19 cellular contexts compared by ENCODE assay signal in the genomic region with DNA sequence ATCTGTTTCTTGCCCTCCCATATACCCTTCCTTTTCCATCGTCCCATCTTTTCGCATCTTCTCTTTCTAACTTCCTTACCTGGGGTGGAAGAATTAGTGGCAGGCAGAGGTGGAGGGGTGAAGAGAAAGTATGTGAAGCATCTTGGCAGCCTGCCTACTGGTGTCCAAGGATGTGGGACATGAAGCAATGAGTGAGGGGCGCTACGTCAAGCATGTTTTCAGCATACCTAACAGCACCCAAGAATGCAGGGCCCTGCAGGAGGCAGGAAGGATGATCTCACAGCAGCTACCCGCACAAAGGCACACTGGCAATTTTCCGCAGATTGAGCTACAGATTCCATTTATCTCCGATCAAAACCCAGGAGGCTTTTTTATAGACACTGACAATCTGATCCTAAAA. TPM values are rescaled to one million over a fixed set of nuclear protein-coding genes. Genes with fewer than 3 reads are reported as not detected.
DNase-seq lines count a peak whose midpoint lies in the region; ATAC-seq, FAIRE-seq and TF ChIP-seq lines count a peak whose summit lies in the region.
"Had no signal": no experiment of that assay in that cellular context is flagged by ENCODE, and none has a peak within 500 bp of the region (broad histone marks: within the 10 kb centered on the region; RNA-seq: fewer than 3 reads in every experiment).

No MANE protein-coding gene starts in this region.

- no peaks in the 10 kb centered on the region for H3K79me1 ChIP-seq in H1 (ENCODE audit: low read depth, low read length)
- no peaks in the 10 kb centered on the region for H3K79me1 ChIP-seq in mesendoderm (ENCODE audit: low read length)

- H4K20me1 ChIP-seq in H1 (replicated peaks in 1 of 2; ENCODE audit: control insufficient read depth in 1 of 2, insufficient read depth in 2 of 2, low read length in 2 of 2): no peaks in the 10 kb centered on the region

- H2BK20ac ChIP-seq in H1 (ENCODE audit: low read length): no peak overlapping the region

- peak; percentile 55 for DNase-seq in Daoy (ENCODE audit: low read depth)
- peak; percentile 31 for DNase-seq in LoVo (ENCODE audit: low spot score)
- no peak for DNase-seq in H1 (ENCODE audit: low read depth in 1 of 2, low spot score in 2 of 2)
- peak; percentile 83 for DNase-seq in mesendoderm
- DNase-seq in right cardiac atrium: no peak
- no peak for DNase-seq in AG20443 (ENCODE audit: low spot score)
- DNase-seq in left ventricle myocardium inferior: no peak
- DNase-seq: activated CD4-positive, alpha-beta memory T cell treated with anti-CD3 and anti-CD28 coated beads, Interleukin-2, amount 10 ng/mL, durations not matched to agents 7 days and 5 days; activated naive CD4-positive, alpha-beta T cell treated with Interleukin-2 at 50 U/mL for 16 hours; aorta; DMS79; left colon; NCI-H1694; NCI-H2227 treated with DMSO at 0.1 percent for 48 hours; psoas muscle; WERI-Rb-1 had no signal

- no peak overlapping the region for H3K4me3 ChIP-seq in H1 (ENCODE audit: extremely low read depth in 1 of 4, insufficient read depth in 2 of 4, low read depth in 3 of 4, low read length in 4 of 4)
- H3K4me3 ChIP-seq in mesendoderm (ENCODE audit: low read length): no peak overlapping the region
- H3K4me3 ChIP-seq in right cardiac atrium (ENCODE audit: low read length): no peak overlapping the region
- H3K4me3 ChIP-seq in left ventricle myocardium inferior: no peak overlapping the region
- H3K4me3 ChIP-seq: hepatocyte, PC-9, psoas muscle had no signal

- peak; percentile 28 for FAIRE-seq in H1 (lab: Jason Lieb, UNC)

- no peak overlapping the region for H3K14ac ChIP-seq in H1 (ENCODE audit: insufficient read length)

- no peaks in the 10 kb centered on the region for H3K27me3 ChIP-seq in H1 (replicated peaks in 1 of 4; ENCODE audit: control insufficient read depth in 3 of 4, extremely low read depth in 1 of 4, insufficient read depth in 3 of 4, low read length in 3 of 4)
- no peaks in the 10 kb centered on the region for H3K27me3 ChIP-seq in mesendoderm (ENCODE audit: insufficient read depth, low read length, poor library complexity)
- no peaks in the 10 kb centered on the region for H3K27me3 ChIP-seq in right cardiac atrium (ENCODE audit: control insufficient read depth, insufficient read depth)
- no peaks in the 10 kb centered on the region for H3K27me3 ChIP-seq in left ventricle myocardium inferior (ENCODE audit: low read depth)
- H3K27me3 ChIP-seq: hepatocyte had no signal

- H3K4ac ChIP-seq in H1 (replicated peaks; ENCODE audit: insufficient read length, low read depth, low read length) (no peak overlapping the region), mesendoderm (ENCODE audit: low read depth, low read length) (no peak overlapping the region)

- no peak overlapping the region for H4K91ac ChIP-seq in H1 (replicated peaks; ENCODE audit: insufficient read length, low read length)

- no peak overlapping the region for H3K18ac ChIP-seq in H1 (ENCODE audit: extremely low read depth, low read length)
- no peak overlapping the region for H3K18ac ChIP-seq in mesendoderm (ENCODE audit: low read length)

- no peak overlapping the region for H3K27ac ChIP-seq in H1 (ENCODE audit: low read depth, low read length)
- no peak overlapping the region for H3K27ac ChIP-seq in mesendoderm (ENCODE audit: low read depth, low read length)
- no peak overlapping the region for H3K27ac ChIP-seq in right cardiac atrium (ENCODE audit: low read length)
- H3K27ac ChIP-seq in left ventricle myocardium inferior (replicated peaks): no peak overlapping the region
- H3K27ac ChIP-seq: hepatocyte, PC-9, psoas muscle, WERI-Rb-1 had no signal

- 0 out of 4 replicates have a peak, but pooled peaks cover 2% of the 10 kb centered on the region in 2 experiments for H3K9me3 ChIP-seq in H1 (ENCODE audit: insufficient read depth in 2 of 2, low read depth in 1 of 2, low read length in 1 of 2)
- no peaks in the 10 kb centered on the region for H3K9me3 ChIP-seq in right cardiac atrium (ENCODE audit: control insufficient read depth, low read length)
- peaks cover 13% of the 10 kb centered on the region for H3K9me3 ChIP-seq in left ventricle myocardium inferior (replicated peaks)
- H3K9me3 ChIP-seq: psoas muscle had no signal

- H3K9ac ChIP-seq in H1 (replicated peaks in 1 of 4; ENCODE audit: extremely low read depth in 1 of 4, low read depth in 3 of 4, low read length in 3 of 4): no peak overlapping the region
- H3K9ac ChIP-seq in mesendoderm (ENCODE audit: low read length): no peak overlapping the region

- H3K4me2 ChIP-seq in H1 (ENCODE audit: insufficient read depth in 1 of 2, low read depth in 2 of 2, low read length in 2 of 2) (no peak overlapping the region), mesendoderm (ENCODE audit: low read length) (no peak overlapping the region)
- H3K4me2 ChIP-seq: hepatocyte, PC-9 had no signal

- no peak for TF ChIP-seq CTCF in H1 (IDR thresholded peaks at IDR 0.05; ENCODE audit: control extremely low read depth in 1 of 3, insufficient read depth in 1 of 3, low read depth in 1 of 3, low read length in 3 of 3)
- no peak for TF ChIP-seq CTCF in left ventricle myocardium inferior (IDR thresholded peaks at IDR 0.05; ENCODE audit: borderline replicate concordance)

- no peak for ATAC-seq in right cardiac atrium
- no peak for ATAC-seq in GM18868 (IDR thresholded peaks at IDR 0.05; ENCODE audit: unreplicated experiment)
- ATAC-seq: left colon, psoas muscle had no signal

- H2BK15ac ChIP-seq in H1 (ENCODE audit: low read length) (no peak overlapping the region), mesendoderm (replicated peaks; ENCODE audit: low read depth) (no peak overlapping the region)

- no peak for TF ChIP-seq RAD21 in H1 (IDR thresholded peaks at IDR 0.05 in 1 of 2, conservative IDR thresholded peaks at IDR 0.05 in 1 of 2; ENCODE audit: low read depth in 2 of 2, low read length in 2 of 2)

- H3K79me2 ChIP-seq in H1 (ENCODE audit: control insufficient read depth in 1 of 2, insufficient read depth in 2 of 2, low read length in 2 of 2) (no peaks in the 10 kb centered on the region), mesendoderm (ENCODE audit: control insufficient read depth, insufficient read depth, low read length) (no peaks in the 10 kb centered on the region)
- H3K79me2 ChIP-seq: hepatocyte had no signal

- no peak for TF ChIP-seq POLR2A in H1 (IDR thresholded peaks at IDR 0.05; ENCODE audit: control extremely low read depth in 1 of 2, low read depth in 2 of 2, low read length in 2 of 2)

- no peak overlapping the region for H2BK12ac ChIP-seq in H1 (ENCODE audit: low read depth, low read length)

- intact Hi-C loops in right cardiac atrium (cut with DNase I) (no loop called here), left ventricle myocardium inferior (cut with micrococcal nuclease) (no loop called here)

- CTCF ChIA-PET in H1 (lab: Charles Lee; ENCODE audit: partially characterized antibody): no interaction called here

- no peaks in the 10 kb centered on the region for H3K23me2 ChIP-seq in H1 (ENCODE audit: low read depth, low read length)

- no peak overlapping the region for H4K5ac ChIP-seq in H1 (ENCODE audit: insufficient read length, low read depth, low read length)
- H4K5ac ChIP-seq in mesendoderm (ENCODE audit: low read length): no peak overlapping the region

- H2BK5ac ChIP-seq in H1 (ENCODE audit: low read depth, low read length): no peak overlapping the region
- H2BK5ac ChIP-seq in mesendoderm (ENCODE audit: low read length): no peak overlapping the region

- H3K56ac ChIP-seq in H1 (replicated peaks; ENCODE audit: insufficient read length, low read depth, low read length): no peak overlapping the region
- H3K56ac ChIP-seq in mesendoderm (ENCODE audit: low read length): no peak overlapping the region

- no peak overlapping the region for H3K23ac ChIP-seq in H1 (ENCODE audit: insufficient read length)
- H3K23ac ChIP-seq in mesendoderm (ENCODE audit: low read length): no peak overlapping the region

- no peak overlapping the region for H2AFZ ChIP-seq in H1 (ENCODE audit: low read length)
- H2AFZ ChIP-seq: hepatocyte, PC-9 had no signal

- TF ChIP-seq EP300 in H1 (IDR thresholded peaks at IDR 0.05; ENCODE audit: borderline replicate concordance in 1 of 2, low read depth in 2 of 2, low read length in 2 of 2): no peak

- H3K4me1 ChIP-seq in H1 (replicated peaks in 1 of 4; ENCODE audit: control insufficient read depth in 3 of 4, insufficient read depth in 4 of 4, low read length in 3 of 4) (no peaks in the 10 kb centered on the region), mesendoderm (ENCODE audit: control insufficient read depth, low read depth, low read length) (no peaks in the 10 kb centered on the region), right cardiac atrium (ENCODE audit: control insufficient read depth, insufficient read depth, low read length) (no peaks in the 10 kb centered on the region), left ventricle myocardium inferior (no peaks in the 10 kb centered on the region)
- H3K4me1 ChIP-seq: psoas muscle had no signal

- POLR2A ChIA-PET in H1 (lab: Charles Lee; ENCODE audit: partially characterized antibody): no interaction called here

- H2BK120ac ChIP-seq in H1 (replicated peaks; ENCODE audit: low read depth, low read length) (no peak overlapping the region), mesendoderm (ENCODE audit: low read depth, low read length) (no peak overlapping the region)

- 84 to 100% methylated on average over 2 to 7 of the region's 7 CpGs for WGBS in H1 (ENCODE audit: extremely low coverage in 1 of 2, insufficient coverage in 1 of 2, insufficient read length in 1 of 2, insufficient replicate concordance in 2 of 2, low coverage in 1 of 2, low lambda C conversion rate in 2 of 2, missing lambda C conversion rate in 1 of 2), 2 experiments
- 100% methylated on average over 2 of the region's 7 CpGs for WGBS in mesendoderm (ENCODE audit: extremely low coverage, insufficient coverage, low lambda C conversion rate)
- WGBS in right cardiac atrium: 86% methylated on average over 7 of the region's 7 CpGs

- H2AK5ac ChIP-seq in H1 (ENCODE audit: low read depth, low read length) (no peak overlapping the region), mesendoderm (ENCODE audit: low read length) (no peak overlapping the region)

- no peak overlapping the region for H4K8ac ChIP-seq in H1 (ENCODE audit: extremely low read depth, insufficient read depth, low read length)
- no peak overlapping the region for H4K8ac ChIP-seq in mesendoderm (ENCODE audit: low read depth, low read length)

- H3K36me3 ChIP-seq in H1 (ENCODE audit: control insufficient read depth in 2 of 4, insufficient read depth in 4 of 4, low read length in 3 of 4) (no peaks in the 10 kb centered on the region; a peak in 1 of 8 replicates), mesendoderm (ENCODE audit: control insufficient read depth, insufficient read depth, low read length) (no peaks in the 10 kb centered on the region), left ventricle myocardium inferior (peaks cover 6% of the 10 kb centered on the region)
- H3K36me3 ChIP-seq: WERI-Rb-1 had no signal

RNA-seq across cellular contexts. Expression of gene METTL4, which starts 42.2 kb away (rescaled TPM):
- 5.3 and 6.5 TPM in 2 replicates for total RNA-seq in Daoy (2014; rRNA removed; shearing (Covaris generic))
- total RNA-seq in H1 (2021; fragmentation: NEBNext Ultra II Directional; extraction: Animal tissue kit (Norgen Biotek cat#: 25700)): 10.6 and 11.5 TPM in 2 replicates
- polyA plus RNA-seq in H1 (2011; rRNA removed): 4.8 and 8.5 TPM in 2 replicates
- polyA plus RNA-seq in H1 (2011; cell fraction: cytosol; rRNA removed): 9.0 TPM
- 3.6 TPM for polyA plus RNA-seq in H1 (2011; cell fraction: nucleus; rRNA removed)
- polyA plus RNA-seq in H1 (2012, experiment 1 of 2): 5.6 to 14.8 TPM (median 8.3 TPM) in 4 replicates
- polyA plus RNA-seq in H1 (2012, experiment 2 of 2): 1.3 TPM
- 5.3 TPM for polyA plus RNA-seq in H1 (2013, experiment 1 of 2)
- 4.8 TPM for polyA plus RNA-seq in H1 (2013, experiment 2 of 2)
- 7.6 and 8.0 TPM in 2 replicates for polyA minus RNA-seq in H1 (2011; rRNA and poly(A)+ RNA removed)
- 7.1 TPM for polyA minus RNA-seq in H1 (2011; cell fraction: cytosol; rRNA and poly(A)+ RNA removed)
- polyA minus RNA-seq in H1 (2011; cell fraction: nucleus; rRNA and poly(A)+ RNA removed): 11.6 TPM
- polyA plus RNA-seq in mesendoderm (2013, experiment 1 of 2): 7.8 TPM
- polyA plus RNA-seq in mesendoderm (2013, experiment 2 of 2): 7.2 TPM
- 10 to 100 TPM in 2 of 4 donors, 1 to 10 TPM in 2; 6.3 to 10.8 (median 9.3) TPM for total RNA-seq in right cardiac atrium
- polyA plus RNA-seq in right cardiac atrium: 5.8 TPM
- total RNA-seq in left ventricle myocardium inferior: 7.8 TPM

RNA-seq across cellular contexts. Expression of gene NDC80, which starts 42.2 kb away (rescaled TPM):
- 48.9 and 56.7 TPM in 2 replicates for total RNA-seq in Daoy (2014; rRNA removed; shearing (Covaris generic))
- total RNA-seq in H1 (2021; fragmentation: NEBNext Ultra II Directional; extraction: Animal tissue kit (Norgen Biotek cat#: 25700)): 40.3 and 45.0 TPM in 2 replicates
- polyA plus RNA-seq in H1 (2011; rRNA removed) (7.3 and 11.0 TPM in 2 replicates), right cardiac atrium (0.18 TPM)
- 21.1 TPM for polyA plus RNA-seq in H1 (2011; cell fraction: cytosol; rRNA removed)
- polyA plus RNA-seq in H1 (2011; cell fraction: nucleus; rRNA removed): 12.3 TPM
- polyA plus RNA-seq in H1 (2012, experiment 1 of 2): 20.4 to 34.4 TPM (median 24.1 TPM) in 4 replicates
- 2.8 TPM for polyA plus RNA-seq in H1 (2012, experiment 2 of 2)
- polyA plus RNA-seq in H1 (2013, experiment 1 of 2): 26.4 TPM
- 26.6 TPM for polyA plus RNA-seq in H1 (2013, experiment 2 of 2)
- polyA minus RNA-seq in H1 (2011; rRNA and poly(A)+ RNA removed): 25.7 and 34.2 TPM in 2 replicates
- polyA minus RNA-seq in H1 (2011; cell fraction: cytosol; rRNA and poly(A)+ RNA removed): 19.4 TPM
- polyA minus RNA-seq in H1 (2011; cell fraction: nucleus; rRNA and poly(A)+ RNA removed): 47.7 TPM
- 33.0 TPM for polyA plus RNA-seq in mesendoderm (2013, experiment 1 of 2)
- 33.3 TPM for polyA plus RNA-seq in mesendoderm (2013, experiment 2 of 2)
- total RNA-seq in right cardiac atrium (1 to 10 TPM in 1 of 4 donors, under 1 TPM in 3; 0.17 to 1.1 (median 0.36) TPM), left ventricle myocardium inferior (0.55 TPM)

Comparison
In these comparisons a context has a peak if more than half of its experiments do, and no peak if none do; other contexts are left out.
1. DNase-seq: peak in Daoy (single experiment), LoVo (single experiment) and mesendoderm (single experiment); none in H1 (0 of 2), right cardiac atrium (0 of 3), AG20443 (single experiment) and left ventricle myocardium inferior (single experiment).
2. RNA of gene NDC80, which starts 42.2 kb away (total RNA-seq): 48.9 to 56.7 TPM in Daoy and 40.3 to 45.0 TPM in H1; 0.55 TPM in left ventricle myocardium inferior (single experiment) and 0.17 to 1.1 TPM in right cardiac atrium; every median in the first group is over 10 times any median in the second.